8 cellular contexts compared by ENCODE assay signal in genomic region chr12:50924131-50924438, GRCh38. TPM values are rescaled to one million over a fixed set of nuclear protein-coding genes. Genes with fewer than 3 reads are reported as not detected.
A peak's percentile ranks its signal among the peaks of the same experiment; 100 is the strongest.
DNase-seq lines count a peak whose midpoint lies in the region; FAIRE-seq and TF ChIP-seq lines count a peak whose summit lies in the region.

No MANE protein-coding gene starts in this region.

- H3K9me3 ChIP-seq in BLaER1 treated with 17β-estradiol and CSF1 and Interleukin-3, amounts not matched to agents 10 nM and 100 nM (replicated peaks in 1 of 11) = peaks cover 0 to 5% (median 0%) of the 10 kb centered on the region in 11 experiments; a peak in 2 of 22 replicates
- 0 out of 2 replicates have a peak, but pooled peaks cover under 1% of the 10 kb centered on the region for H3K9me3 ChIP-seq in HUES64 (ENCODE audit: insufficient read depth, low read depth, low read length)

- peaks cover 56% of the 10 kb centered on the region for H3K4me1 Mint-ChIP-seq in nephron

- peak overlapping the region; percentile 79 to 96 (median 93) for H3K4me2 ChIP-seq in BLaER1 treated with 17β-estradiol and CSF1 and Interleukin-3, amounts not matched to agents 10 nM and 100 nM

- peak overlapping the region; percentile 92 to 98 (median 92) for H3K27ac Mint-ChIP-seq in nephron

- H3K36me3 ChIP-seq in BLaER1 treated with 17β-estradiol and CSF1 and Interleukin-3, amounts not matched to agents 10 nM and 100 nM = no peaks in the 10 kb centered on the region
- H3K36me3 ChIP-seq in HUES64 (ENCODE audit: insufficient read depth, low read length) = no peaks in the 10 kb centered on the region

- peak overlapping the region; percentile 69 to 96 (median 91) for H3K27ac ChIP-seq in BLaER1 treated with 17β-estradiol and CSF1 and Interleukin-3, amounts not matched to agents 10 nM and 100 nM
- H3K27ac ChIP-seq in HUES64 (ENCODE audit: low read depth, low read length) = peak overlapping the region; percentile 83; the same call in 1 of the 2 replicates
- H3K27ac ChIP-seq in coronary artery = peak overlapping the region; percentile 89 to 92

- WGBS in HUES64 = 3% methylated on average over 4 of the region's 4 CpGs

- H3K27me3 Mint-ChIP-seq in nephron (ENCODE audit: low read depth) = no peaks in the 10 kb centered on the region

- DNase-seq in coronary artery (ENCODE audit: low spot score) (no peak), H4 (ENCODE audit: low spot score) (no peak), GDM1 (lab: John Stamatoyannopoulos, UW) (no peak), D721Med (ENCODE audit: insufficient read length, low spot score) (no peak)
- no peak for DNase-seq in stimulated activated CD4-positive, alpha-beta T cell treated with anti-CD3 and anti-CD28 coated beads, Interleukin-4, amount 100 ng/mL, for 24 hours

- H3K9ac ChIP-seq in BLaER1 treated with 17β-estradiol and CSF1 and Interleukin-3, amounts not matched to agents 10 nM and 100 nM = peak overlapping the region; percentile 72 to 86 (median 81)
- peak overlapping the region; percentile 58; the same call in 1 of the 2 replicates for H3K9ac ChIP-seq in HUES64 (ENCODE audit: low read depth, low read length)

- TF ChIP-seq CTCF in coronary artery (IDR thresholded peaks at IDR 0.05) (no peak), nephron (IDR thresholded peaks at IDR 0.05; ENCODE audit: unreplicated experiment in 3 of 3) (no peak), D721Med (IDR thresholded peaks at IDR 0.05; ENCODE audit: insufficient read depth, missing control alignments) (no peak)

- H3K4me1 ChIP-seq in BLaER1 treated with 17β-estradiol and CSF1 and Interleukin-3, amounts not matched to agents 10 nM and 100 nM = peaks cover 61 to 73% (median 68%) of the 10 kb centered on the region in 10 experiments
- peaks cover 43% of the 10 kb centered on the region for H3K4me1 ChIP-seq in HUES64 (ENCODE audit: insufficient read depth, low read length)

- no peak for FAIRE-seq in D721Med (lab: Jason Lieb, UNC)

- H3K9me3 Mint-ChIP-seq in nephron = peaks cover 7% of the 10 kb centered on the region

- H3K36me3 Mint-ChIP-seq in nephron (ENCODE audit: low read depth) = peaks cover 4% of the 10 kb centered on the region

- peaks cover 0 to 7% (median 0%) of the 10 kb centered on the region in 11 experiments; a peak in 1 of 22 replicates for H4K20me1 ChIP-seq in BLaER1 treated with 17β-estradiol and CSF1 and Interleukin-3, amounts not matched to agents 10 nM and 100 nM

- H3K4me3 ChIP-seq in BLaER1 treated with 17β-estradiol and CSF1 and Interleukin-3, amounts not matched to agents 10 nM and 100 nM = peak overlapping the region; percentile 33 to 74 (median 62); a peak in 18 of 20 replicates
- peak overlapping the region; percentile 42 for H3K4me3 ChIP-seq in HUES64 (ENCODE audit: low read length)
- peak overlapping the region; percentile 95 for H3K4me3 ChIP-seq in coronary artery

- peak overlapping the region; percentile 51 to 89 (median 78) for H3K4me3 Mint-ChIP-seq in nephron

- H3K27me3 ChIP-seq in BLaER1 treated with 17β-estradiol and CSF1 and Interleukin-3, amounts not matched to agents 10 nM and 100 nM = no peaks in the 10 kb centered on the region
- H3K27me3 ChIP-seq in HUES64 (ENCODE audit: insufficient read depth, low read length) = no peaks in the 10 kb centered on the region

RNA-seq across cellular contexts. Expression of gene HIGD1C, which starts 28.3 kb away (rescaled TPM):
- not detected for polyA plus RNA-seq in HUES64 (2013, experiment 1 of 2)
- polyA plus RNA-seq in HUES64 (2013, experiment 2 of 2) = not detected
- not detected in 2 replicates for total RNA-seq in H4 (2014; rRNA removed; shearing (Covaris generic))

Comparison
In these comparisons a context has a peak if more than half of its experiments do, and no peak if none do; other contexts are left out.
1. H3K4me3 ChIP-seq: peak in every context shown above with its lines; median percentile 95 in coronary artery; 62 in BLaER1 treated with 17β-estradiol and CSF1 and Interleukin-3, amounts not matched to agents 10 nM and 100 nM; 42 in HUES64.